ENCODE assay signal across 19 cellular contexts in genomic region chr16:52825882-52826281, GRCh38.
DNase-seq lines count a peak whose midpoint lies in the region; ATAC-seq and TF ChIP-seq lines count a peak whose summit lies in the region.
"Had no signal": no experiment of that assay in that cellular context is flagged by ENCODE, and none has a peak within 500 bp of the region (broad histone marks: within the 10 kb centered on the region; RNA-seq: fewer than 3 reads in every experiment).

No MANE protein-coding gene starts in this region.

- ATAC-seq in GM18505 (IDR thresholded peaks at IDR 0.05; ENCODE audit: unreplicated experiment), result no peak
- ATAC-seq in activated CD8-positive, alpha-beta T cell treated with anti-CD3 and anti-CD28 coated beads, Interleukin-2, amount 10 ng/mL, durations not matched to agents 7 days and 5 days, result no peak
- ATAC-seq: HCT116; natural killer cell treated with Interleukin-12 subunit alpha and Interleukin-12 subunit beta and Interleukin-15 and Interleukin-18, amount 100 ng/mL, for 72 hours; Panc1; psoas muscle; stimulated activated naive B cell treated with anti-CD40 and anti-IgM and Interleukin-4, amounts not matched to agents 10 μg/mL and 1 μg/mL and 100 μg/mL, for 72 hours had no signal

- no peak overlapping the region for H3K4me3 Mint-ChIP-seq in activated CD8-positive, alpha-beta T cell treated with anti-CD3 and anti-CD28 coated beads, Interleukin-2, amount 10 ng/mL, durations not matched to agents 7 days and 5 days
- H3K4me3 Mint-ChIP-seq: B cell; natural killer cell treated with Interleukin-12 subunit alpha and Interleukin-12 subunit beta and Interleukin-15 and Interleukin-18, amount 100 ng/mL, for 72 hours; stimulated activated naive B cell treated with anti-CD40 and anti-IgM and Interleukin-4, amounts not matched to agents 10 μg/mL and 1 μg/mL and 100 μg/mL, for 72 hours had no signal

- no peaks in the 10 kb centered on the region for H3K27me3 Mint-ChIP-seq in activated CD8-positive, alpha-beta T cell treated with anti-CD3 and anti-CD28 coated beads, Interleukin-2, amount 10 ng/mL, durations not matched to agents 7 days and 5 days (ENCODE audit: low read depth)
- H3K27me3 Mint-ChIP-seq: stimulated activated naive B cell treated with anti-CD40 and anti-IgM and Interleukin-4, amounts not matched to agents 10 μg/mL and 1 μg/mL and 100 μg/mL, for 72 hours had no signal

- no peaks in the 10 kb centered on the region for H3K4me1 Mint-ChIP-seq in activated CD8-positive, alpha-beta T cell treated with anti-CD3 and anti-CD28 coated beads, Interleukin-2, amount 10 ng/mL, durations not matched to agents 7 days and 5 days (ENCODE audit: low read depth)
- H3K4me1 Mint-ChIP-seq: B cell; stimulated activated naive B cell treated with anti-CD40 and anti-IgM and Interleukin-4, amounts not matched to agents 10 μg/mL and 1 μg/mL and 100 μg/mL, for 72 hours had no signal

- DNase-seq in ELR (ENCODE audit: low read depth) (peak; percentile 2), NCI-H128 (lab: John Stamatoyannopoulos, UW; ENCODE audit: unreplicated experiment) (peak; percentile 50), NCI-H524 treated with DMSO at 0.1 percent for 48 hours (lab: John Stamatoyannopoulos, UW) (peak; percentile 95), left kidney (ENCODE audit: low read depth, low spot score) (peak; percentile 8), GM20000 (ENCODE audit: low spot score) (no peak)
- DNase-seq in activated CD8-positive, alpha-beta T cell treated with anti-CD3 and anti-CD28 coated beads, Interleukin-2, amount 10 ng/mL, durations not matched to agents 7 days and 5 days, result no peak
- DNase-seq: activated CD4-positive, alpha-beta T cell treated with anti-CD3 and anti-CD28 coated beads for 4 hours; activated CD8-positive, alpha-beta memory T cell treated with anti-CD3 and anti-CD28 coated beads, Interleukin-2, amount 50 U/mL, for 4 hours; activated gamma-delta T cell; central memory CD4-positive, alpha-beta T cell; NCI-H226; psoas muscle; stimulated activated CD4-positive, alpha-beta T cell treated with anti-CD3 and anti-CD28 coated beads, Interleukin-12 subunit alpha, Interleukin-12 subunit beta, amount 100 ng/mL, for 4 hours; stimulated activated naive B cell treated with anti-CD40 and anti-IgM and Interleukin-4, amounts not matched to agents 10 μg/mL and 1 μg/mL and 100 μg/mL, for 72 hours had no signal

- CTCF ChIA-PET in activated CD8-positive, alpha-beta T cell treated with anti-CD3 and anti-CD28 coated beads, Interleukin-2, amount 10 ng/mL, durations not matched to agents 7 days and 5 days (lab: Charles Lee), result no interaction called here

- H3K36me3 Mint-ChIP-seq in activated CD8-positive, alpha-beta T cell treated with anti-CD3 and anti-CD28 coated beads, Interleukin-2, amount 10 ng/mL, durations not matched to agents 7 days and 5 days (ENCODE audit: low read depth), result no peaks in the 10 kb centered on the region
- H3K36me3 Mint-ChIP-seq: natural killer cell treated with Interleukin-12 subunit alpha and Interleukin-12 subunit beta and Interleukin-15 and Interleukin-18, amount 100 ng/mL, for 72 hours; stimulated activated naive B cell treated with anti-CD40 and anti-IgM and Interleukin-4, amounts not matched to agents 10 μg/mL and 1 μg/mL and 100 μg/mL, for 72 hours had no signal

- H3K27ac Mint-ChIP-seq in activated CD8-positive, alpha-beta T cell treated with anti-CD3 and anti-CD28 coated beads, Interleukin-2, amount 10 ng/mL, durations not matched to agents 7 days and 5 days, result no peak overlapping the region
- H3K27ac Mint-ChIP-seq: B cell; natural killer cell treated with Interleukin-12 subunit alpha and Interleukin-12 subunit beta and Interleukin-15 and Interleukin-18, amount 100 ng/mL, for 72 hours; stimulated activated naive B cell treated with anti-CD40 and anti-IgM and Interleukin-4, amounts not matched to agents 10 μg/mL and 1 μg/mL and 100 μg/mL, for 72 hours had no signal

- no peak for TF ChIP-seq CTCF in GM20000 (IDR thresholded peaks at IDR 0.05; ENCODE audit: extremely low read depth, missing control alignments)

- POLR2A ChIA-PET in activated CD8-positive, alpha-beta T cell treated with anti-CD3 and anti-CD28 coated beads, Interleukin-2, amount 10 ng/mL, durations not matched to agents 7 days and 5 days (lab: Charles Lee), result no interaction called here

- no peaks in the 10 kb centered on the region for H3K9me3 Mint-ChIP-seq in activated CD8-positive, alpha-beta T cell treated with anti-CD3 and anti-CD28 coated beads, Interleukin-2, amount 10 ng/mL, durations not matched to agents 7 days and 5 days (ENCODE audit: insufficient read depth)

- TF ChIP-seq POLR2A in GM18505 (IDR thresholded peaks at IDR 0.05; ENCODE audit: borderline replicate concordance, extremely low read depth, insufficient read depth, insufficient read length), result no peak

Comparison
In these comparisons a context has a peak if more than half of its experiments do, and no peak if none do; other contexts are left out.
1. DNase-seq: peak in ELR (single experiment), NCI-H128 (single experiment), NCI-H524 treated with DMSO at 0.1 percent for 48 hours (single experiment) and left kidney (single experiment); none in GM20000 (single experiment) and activated CD8-positive, alpha-beta T cell treated with anti-CD3 and anti-CD28 coated beads, Interleukin-2, amount 10 ng/mL, durations not matched to agents 7 days and 5 days (single experiment).